ENCODE assay signal across 12 cellular contexts in genomic region chr12:124592050-124592449, GRCh38.
A peak's percentile ranks its signal among the peaks of the same experiment; 100 is the strongest.
DNase-seq lines count a peak whose midpoint lies in the region.
"Had no signal": no experiment of that assay in that cellular context is flagged by ENCODE, and none has a peak within 500 bp of the region (broad histone marks: within the 10 kb centered on the region; RNA-seq: fewer than 3 reads in every experiment).

No MANE protein-coding gene starts in this region.

- peaks cover 65% of the 10 kb centered on the region for H3K27me3 Mint-ChIP-seq in activated naive CD4-positive, alpha-beta T cell treated with anti-CD3 and anti-CD28 coated beads, Interleukin-2, amount 10 ng/mL, durations not matched to agents 7 days and 5 days

- peak; percentile 86 for DNase-seq in AG08395 (ENCODE audit: low spot score)
- peak; percentile 42 for DNase-seq in HK-2 (ENCODE audit: unreplicated experiment)
- DNase-seq in astrocyte of the hippocampus (ENCODE audit: low read depth, low spot score), result peak; percentile 54
- peak; percentile 50 for DNase-seq in iris pigment epithelial cell (ENCODE audit: low read depth)
- DNase-seq in activated naive CD4-positive, alpha-beta T cell treated with anti-CD3 and anti-CD28 coated beads, Interleukin-2, amount 10 ng/mL, durations not matched to agents 7 days and 5 days, result no peak
- DNase-seq in NCI-H1417 treated with DMSO at 0.1 percent for 48 hours (lab: John Stamatoyannopoulos, UW), result no peak
- no peak for DNase-seq in Kasumi-1 (lab: John Stamatoyannopoulos, UW)
- no peak for DNase-seq in NCI-H187 (lab: John Stamatoyannopoulos, UW)
- DNase-seq: AML-193; amniotic stem cell; naive thymus-derived CD4-positive, alpha-beta T cell; NCI-H2107 had no signal

- CTCF ChIA-PET in activated naive CD4-positive, alpha-beta T cell treated with anti-CD3 and anti-CD28 coated beads, Interleukin-2, amount 10 ng/mL, durations not matched to agents 7 days and 5 days (lab: Charles Lee), result no interaction called here

- no peak overlapping the region for H3K27ac Mint-ChIP-seq in activated naive CD4-positive, alpha-beta T cell treated with anti-CD3 and anti-CD28 coated beads, Interleukin-2, amount 10 ng/mL, durations not matched to agents 7 days and 5 days

- peaks cover 17% of the 10 kb centered on the region for H3K4me1 Mint-ChIP-seq in activated naive CD4-positive, alpha-beta T cell treated with anti-CD3 and anti-CD28 coated beads, Interleukin-2, amount 10 ng/mL, durations not matched to agents 7 days and 5 days

- H3K36me3 Mint-ChIP-seq in activated naive CD4-positive, alpha-beta T cell treated with anti-CD3 and anti-CD28 coated beads, Interleukin-2, amount 10 ng/mL, durations not matched to agents 7 days and 5 days, result no peaks in the 10 kb centered on the region

- peaks cover 4% of the 10 kb centered on the region for H3K9me3 Mint-ChIP-seq in activated naive CD4-positive, alpha-beta T cell treated with anti-CD3 and anti-CD28 coated beads, Interleukin-2, amount 10 ng/mL, durations not matched to agents 7 days and 5 days

- H3K4me3 Mint-ChIP-seq in activated naive CD4-positive, alpha-beta T cell treated with anti-CD3 and anti-CD28 coated beads, Interleukin-2, amount 10 ng/mL, durations not matched to agents 7 days and 5 days, result no peak overlapping the region
- H3K4me3 Mint-ChIP-seq: naive thymus-derived CD4-positive, alpha-beta T cell had no signal

Comparison
In these comparisons a context has a peak if more than half of its experiments do, and no peak if none do; other contexts are left out.
1. DNase-seq: peak in AG08395 (single experiment), HK-2 (single experiment), astrocyte of the hippocampus (single experiment) and iris pigment epithelial cell (single experiment); none in activated naive CD4-positive, alpha-beta T cell treated with anti-CD3 and anti-CD28 coated beads, Interleukin-2, amount 10 ng/mL, durations not matched to agents 7 days and 5 days (single experiment), NCI-H1417 treated with DMSO at 0.1 percent for 48 hours (single experiment), Kasumi-1 (0 of 2) and NCI-H187 (0 of 2).